In genomic region chr10:33008499-33009243, GRCh38 we compare ENCODE assay signal across 1 cellular context.
A peak's percentile ranks its signal among the peaks of the same experiment; 100 is the strongest.
TF ChIP-seq lines count a peak whose summit lies in the region.

No MANE protein-coding gene starts in this region.

TF ChIP-seq in HepG2, 621 proteins besides CTCF, POLR2A, EP300 and RAD21 (continued from another document and continues in another):
- TF ChIP-seq ARID5B (CRISPR knock-in tag; IDR thresholded peaks at IDR 0.05) (peak; percentile 44), NFRKB (IDR thresholded peaks at IDR 0.05) (no peak), MED1 (CRISPR knock-in tag; IDR thresholded peaks at IDR 0.05) (0 out of 2 replicates have a peak, but pooled peaks have one; percentile 21), KLF16 (CRISPR knock-in tag; IDR thresholded peaks at IDR 0.05) (0 out of 4 replicates have a peak, but pooled peaks of 1 of the 2 experiments have one; percentile 25), DMAP1 (CRISPR knock-in tag; IDR thresholded peaks at IDR 0.05) (no peak), ZBTB25 (CRISPR knock-in tag; IDR thresholded peaks at IDR 0.05) (0 out of 2 replicates have a peak, but pooled peaks have one; percentile 40), ZNF142 (CRISPR knock-in tag; IDR thresholded peaks at IDR 0.05) (no peak), ZNF780A (CRISPR knock-in tag; IDR thresholded peaks at IDR 0.05) (no peak), ARID3A (IDR thresholded peaks at IDR 0.05; ENCODE audit: low read depth, low read length) (0 out of 2 replicates have a peak, but pooled peaks have one; percentile 49), SMC3 (IDR thresholded peaks at IDR 0.05; ENCODE audit: low read length) (peak; percentile 98), ZNF30 (CRISPR knock-in tag; IDR thresholded peaks at IDR 0.05) (no peak), ZSCAN30 (CRISPR knock-in tag; IDR thresholded peaks at IDR 0.05) (no peak), GTF2F1 (IDR thresholded peaks at IDR 0.05; ENCODE audit: low read length) (no peak), FUBP1 (CRISPR knock-in tag; IDR thresholded peaks at IDR 0.05; ENCODE audit: borderline replicate concordance) (no peak), TEF (CRISPR knock-in tag; IDR thresholded peaks at IDR 0.05) (no peak), MXD3 (CRISPR knock-in tag; IDR thresholded peaks at IDR 0.05) (no peak), STAG1 (CRISPR knock-in tag; IDR thresholded peaks at IDR 0.05) (peak; percentile 99), FOXJ3 (CRISPR knock-in tag; IDR thresholded peaks at IDR 0.05; ENCODE audit: borderline replicate concordance) (no peak; the same call in 1 of the 2 replicates), HOXA3 (CRISPR knock-in tag; IDR thresholded peaks at IDR 0.05) (no peak), AKNA (CRISPR knock-in tag; IDR thresholded peaks at IDR 0.05; ENCODE audit: borderline replicate concordance) (no peak), ZNF784 (CRISPR knock-in tag; IDR thresholded peaks at IDR 0.05; ENCODE audit: borderline replicate concordance) (no peak), ATF4 (CRISPR knock-in tag; IDR thresholded peaks at IDR 0.05) (no peak), RXRA (CRISPR knock-in tag; IDR thresholded peaks at IDR 0.05) (no peak), ZNF101 (CRISPR knock-in tag; IDR thresholded peaks at IDR 0.05; ENCODE audit: borderline replicate concordance, low read depth) (no peak), MATR3 (CRISPR knock-in tag; IDR thresholded peaks at IDR 0.05) (no peak), TOE1 (CRISPR knock-in tag; IDR thresholded peaks at IDR 0.05) (0 out of 2 replicates have a peak, but pooled peaks have one; percentile 50), ELF1 (CRISPR knock-in tag; IDR thresholded peaks at IDR 0.05) (no peak), NCOA5 (CRISPR knock-in tag; IDR thresholded peaks at IDR 0.05) (no peak), ZNF383 (CRISPR knock-in tag; IDR thresholded peaks at IDR 0.05; ENCODE audit: borderline replicate concordance) (no peak), BCL3 (CRISPR knock-in tag; IDR thresholded peaks at IDR 0.05) (no peak)
